25 cellular contexts compared by ENCODE assay signal in genomic region chr14:85399196-85399595, GRCh38.
DNase-seq lines count a peak whose midpoint lies in the region; ATAC-seq and TF ChIP-seq lines count a peak whose summit lies in the region.
"Had no signal": no experiment of that assay in that cellular context is flagged by ENCODE, and none has a peak within 500 bp of the region (broad histone marks: within the 10 kb centered on the region; RNA-seq: fewer than 3 reads in every experiment).

No MANE protein-coding gene starts in this region.

- H3K9ac ChIP-seq in smooth muscle cell (ENCODE audit: low read depth) = no peak overlapping the region

- H4K20me1 ChIP-seq in smooth muscle cell (ENCODE audit: low read depth) = no peaks in the 10 kb centered on the region

- no peak overlapping the region for H3K27ac ChIP-seq in smooth muscle cell (ENCODE audit: low read depth)
- H3K27ac ChIP-seq: brain microvascular endothelial cell, epithelial cell of prostate, gastrocnemius medialis, left ventricle myocardium inferior, tibial artery had no signal

- DNase-seq in GM03348 (ENCODE audit: low spot score) = peak; percentile 44
- peak; percentile 14 for DNase-seq in amniotic epithelial cell (ENCODE audit: low read depth)
- peak; percentile 40 for DNase-seq in fibroblast of villous mesenchyme (ENCODE audit: low read depth)
- DNase-seq in smooth muscle cell (lab: John Stamatoyannopoulos, UW; ENCODE audit: unreplicated experiment) = no peak
- no peak for DNase-seq in NCI-H774 (lab: John Stamatoyannopoulos, UW)
- no peak for DNase-seq in anterior cingulate cortex (lab: John Stamatoyannopoulos, UW)
- DNase-seq: activated CD4-positive, alpha-beta T cell treated with anti-CD3 and anti-CD28 coated beads for 36 hours; activated CD8-positive, alpha-beta memory T cell treated with anti-CD3 and anti-CD28 coated beads for 24 hours; activated gamma-delta T cell; activated naive CD8-positive, alpha-beta T cell treated with anti-CD3 and anti-CD28 coated beads, Interleukin-2, amount 10 ng/mL, durations not matched to agents 7 days and 5 days; activated T-cell treated with anti-CD3 and anti-CD28 coated beads, Interleukin-2, amount 50 U/mL, for 1 hour; brain microvascular endothelial cell; DMS79 treated with DMSO at 0.1 percent for 48 hours; effector CD8-positive, alpha-beta T cell; gastrocnemius medialis; hippocampal formation; immature natural killer cell; Karpas-422; left ventricle myocardium inferior; natural killer cell; NCI-H1694; stimulated activated CD4-positive, alpha-beta T cell treated with anti-CD3 and anti-CD28 coated beads, Interleukin-2, amount 100 ng/mL, for 24 hours; tibial artery had no signal

- no peaks in the 10 kb centered on the region for H3K4me1 ChIP-seq in smooth muscle cell (ENCODE audit: low read depth)
- H3K4me1 ChIP-seq: gastrocnemius medialis, left ventricle myocardium inferior had no signal

- H3K9me3 ChIP-seq in smooth muscle cell (replicated peaks; ENCODE audit: low read depth) = no peaks in the 10 kb centered on the region
- H3K9me3 ChIP-seq: gastrocnemius medialis, left ventricle myocardium inferior, tibial artery had no signal

- TF ChIP-seq CTCF in fibroblast of villous mesenchyme (IDR thresholded peaks at IDR 0.05; ENCODE audit: insufficient read depth, low read depth, low read length) (no peak), smooth muscle cell (IDR thresholded peaks at IDR 0.05; ENCODE audit: borderline replicate concordance, insufficient read depth, poor library complexity, severe bottlenecking) (no peak)

- H3K36me3 ChIP-seq in smooth muscle cell (ENCODE audit: low read depth) = no peaks in the 10 kb centered on the region
- H3K36me3 ChIP-seq: brain microvascular endothelial cell, gastrocnemius medialis, left ventricle myocardium inferior, tibial artery had no signal

- peak overlapping the region; percentile 71 for H2AFZ ChIP-seq in smooth muscle cell (ENCODE audit: low read depth)

- H3K79me2 ChIP-seq in smooth muscle cell (ENCODE audit: low read depth) = no peaks in the 10 kb centered on the region

- H3K4me2 ChIP-seq in smooth muscle cell = peak overlapping the region; percentile 19

- no peak overlapping the region for H3K4me3 ChIP-seq in fibroblast of villous mesenchyme (ENCODE audit: low read depth, low read length)
- H3K4me3 ChIP-seq in smooth muscle cell = no peak overlapping the region
- H3K4me3 ChIP-seq: gastrocnemius medialis, left ventricle myocardium inferior, tibial artery had no signal

- no peaks in the 10 kb centered on the region for H3F3A ChIP-seq in smooth muscle cell (ENCODE audit: low read depth)

- no peaks in the 10 kb centered on the region for H3K27me3 ChIP-seq in smooth muscle cell (ENCODE audit: low read depth)
- H3K27me3 ChIP-seq: brain microvascular endothelial cell, gastrocnemius medialis, tibial artery had no signal

- ATAC-seq in GM21390 (IDR thresholded peaks at IDR 0.05; ENCODE audit: unreplicated experiment) = no peak
- ATAC-seq: activated CD4-positive, alpha-beta T cell treated with anti-CD3 and anti-CD28 coated beads for 36 hours; gastrocnemius medialis; natural killer cell had no signal

- WGBS in smooth muscle cell (ENCODE audit: low lambda C conversion rate) = 65% methylated on average over 2 of the region's 2 CpGs

Comparison
In these comparisons a context has a peak if more than half of its experiments do, and no peak if none do; other contexts are left out.
1. DNase-seq: peak in GM03348 (single experiment), amniotic epithelial cell (single experiment) and fibroblast of villous mesenchyme (single experiment); none in smooth muscle cell (single experiment), NCI-H774 (single experiment) and anterior cingulate cortex (0 of 58).